In genomic region chr9:68793605-68794343, GRCh38 we compare ENCODE assay signal across 10 cellular contexts.
DNase-seq lines count a peak whose midpoint lies in the region; ATAC-seq, FAIRE-seq and TF ChIP-seq lines count a peak whose summit lies in the region.
"Had no signal": no experiment of that assay in that cellular context is flagged by ENCODE, and none has a peak within 500 bp of the region (broad histone marks: within the 10 kb centered on the region; RNA-seq: fewer than 3 reads in every experiment).

No MANE protein-coding gene starts in this region.

- no peaks in the 10 kb centered on the region for H3K27me3 ChIP-seq in K562 (ENCODE audit: control insufficient read depth in 2 of 2, insufficient read depth in 2 of 2, low read length in 2 of 2)
- no peaks in the 10 kb centered on the region for H3K27me3 ChIP-seq in colonic mucosa

- no peaks in the 10 kb centered on the region for H4K20me1 ChIP-seq in K562 (replicated peaks; ENCODE audit: control insufficient read depth, insufficient read depth, low read length)

- 19% methylated on average over 4 of the region's 6 CpGs for WGBS in K562 (ENCODE audit: insufficient coverage, low coverage, missing lambda C conversion rate)

- H3K4me1 ChIP-seq in K562 (replicated peaks in 1 of 2; ENCODE audit: control insufficient read depth in 2 of 2, insufficient read depth in 2 of 2, low read length in 2 of 2): peaks cover 0 to 21% of the 10 kb centered on the region in 2 experiments; a peak in 3 of 5 replicates
- H3K4me1 ChIP-seq in colonic mucosa: no peaks in the 10 kb centered on the region

- CTCF ChIA-PET in K562 (lab: Yijun Ruan, JAX; ENCODE audit: low intra/inter-chr PET ratio): no interaction called here

- no peaks in the 10 kb centered on the region for H3K9me3 Mint-ChIP-seq in chondrocyte (ENCODE audit: low read depth)

- no TSS peak for BruUV-seq in K562 (replicated peaks; lab: Mats Ljungman, UMichigan)

- no peak overlapping the region for H2AFZ ChIP-seq in K562 (ENCODE audit: low read depth, low read length)

- H3K27me3 Mint-ChIP-seq in chondrocyte (ENCODE audit: low read depth): peaks cover 17% of the 10 kb centered on the region

- peak in 1 of 4 experiments; percentile 38 for DNase-seq in K562 (ENCODE audit: extremely low read depth in 1 of 4, low spot score in 3 of 4)
- no peak for DNase-seq in colonic mucosa
- DNase-seq in chondrocyte (ENCODE audit: low spot score): no peak
- DNase-seq in NCI-H345 treated with DMSO at 0.1 percent for 48 hours (lab: John Stamatoyannopoulos, UW; ENCODE audit: unreplicated experiment): no peak
- DNase-seq in NK-92 (lab: John Stamatoyannopoulos, UW; ENCODE audit: unreplicated experiment): no peak
- DNase-seq: DND-41, NCI-H146 had no signal

- H3K4me2 ChIP-seq in K562 (ENCODE audit: insufficient read depth, low read length): no peak overlapping the region

- no peaks in the 10 kb centered on the region for H3K36me3 Mint-ChIP-seq in chondrocyte (ENCODE audit: low read depth)

- TF ChIP-seq POLR2A in K562 (conservative IDR thresholded peaks at IDR 0.05): no peak

- no peak overlapping the region for H3K4me3 Mint-ChIP-seq in chondrocyte (ENCODE audit: unreplicated experiment)

- TF ChIP-seq EP300 in K562 (IDR thresholded peaks at IDR 0.05; ENCODE audit: low read length): no peak

- intact Hi-C loops in K562 (cut with micrococcal nuclease): no loop called here
- intact Hi-C loops in colonic mucosa (cut with DNase I): no loop called here

- in situ Hi-C loops in K562 (cut with MboI): no loop called here

- H3K36me3 ChIP-seq in K562 (ENCODE audit: control insufficient read depth, insufficient read depth, low read length) (no peaks in the 10 kb centered on the region), colonic mucosa (no peaks in the 10 kb centered on the region)

- no peak for TF ChIP-seq RAD21 in K562 (CRISPR knock-in tag; conservative IDR thresholded peaks at IDR 0.05 in 1 of 2, IDR thresholded peaks at IDR 0.05 in 1 of 2)

- POLR2A ChIA-PET in K562 (lab: Yijun Ruan, JAX): interaction anchor here (0.5 kb wide), 1 partner anchor 33 kb away, joined by 3 read pairs; no protein-coding TSS in a partner anchor

- TF ChIP-seq CTCF in K562 (IDR thresholded peaks at IDR 0.05 in 2 of 3, conservative IDR thresholded peaks at IDR 0.05 in 1 of 3; ENCODE audit: insufficient read depth in 2 of 3, low read depth in 1 of 3, low read length in 3 of 3) (no peak), colonic mucosa (IDR thresholded peaks at IDR 0.05) (no peak), chondrocyte (IDR thresholded peaks at IDR 0.05) (no peak)

- H3K9me3 ChIP-seq in K562 (replicated peaks; ENCODE audit: control insufficient read depth, insufficient read depth, low read depth, low read length) (no peaks in the 10 kb centered on the region), colonic mucosa (no peaks in the 10 kb centered on the region)

- H3K9ac ChIP-seq in K562 (ENCODE audit: insufficient read depth in 1 of 2, low read depth in 2 of 2, low read length in 2 of 2) (no peak overlapping the region), colonic mucosa (ENCODE audit: low read depth in 2 of 2, low read length in 2 of 2) (no peak overlapping the region)

- no peaks in the 10 kb centered on the region for H3K4me1 Mint-ChIP-seq in chondrocyte (ENCODE audit: low read depth)

- ATAC-seq in GM18508 (IDR thresholded peaks at IDR 0.05; ENCODE audit: insufficient read depth, unreplicated experiment) (peak; percentile 54), GM21447 (IDR thresholded peaks at IDR 0.05; ENCODE audit: unreplicated experiment) (peak; percentile 82), HG03139 (IDR thresholded peaks at IDR 0.05; ENCODE audit: unreplicated experiment) (peak; percentile 84), K562 (peak; percentile 81)

- H3K27ac Mint-ChIP-seq in chondrocyte (ENCODE audit: unreplicated experiment): no peak overlapping the region

- H3K27ac ChIP-seq in K562 (ENCODE audit: extremely low read depth, low read depth, low read length) (no peak overlapping the region), colonic mucosa (no peak overlapping the region)

- no peaks in the 10 kb centered on the region for H3K9me1 ChIP-seq in K562 (ENCODE audit: control insufficient read depth, insufficient read depth, low read length)

- FAIRE-seq in K562 (lab: Jason Lieb, UNC): peak; percentile 40

- peaks cover 6% of the 10 kb centered on the region; the same call in 2 of the 3 replicates for H3K79me2 ChIP-seq in K562 (ENCODE audit: control insufficient read depth, insufficient read depth, low read length)

- H3K4me3 ChIP-seq in K562: no peak overlapping the region
- no peak overlapping the region for H3K4me3 ChIP-seq in colonic mucosa

TF ChIP-seq in K562, 482 proteins besides CTCF, POLR2A, EP300 and RAD21 (continues in another document):
- peak; percentile 56; the same call in 1 of the 2 replicates for TF ChIP-seq TCF3 (CRISPR knock-in tag; IDR thresholded peaks at IDR 0.05)
- peak; percentile 51; the same call in 1 of the 2 replicates for TF ChIP-seq TEAD4 (IDR thresholded peaks at IDR 0.05; ENCODE audit: low read length)
- no peak for TF ChIP-seq TEAD4 (CRISPR knock-in tag; IDR thresholded peaks at IDR 0.05; ENCODE audit: borderline replicate concordance)
- 0 out of 2 replicates have a peak, but pooled peaks have one; percentile 28 for TF ChIP-seq CTBP1 (IDR thresholded peaks at IDR 0.05; ENCODE audit: borderline replicate concordance)
- TF ChIP-seq SNAPC5 (CRISPR knock-in tag; IDR thresholded peaks at IDR 0.05): no peak
- peak; percentile 6; the same call in 1 of the 2 replicates for TF ChIP-seq KLF16 (IDR thresholded peaks at IDR 0.05)
- TF ChIP-seq MED1 (CRISPR knock-in tag; IDR thresholded peaks at IDR 0.05; ENCODE audit: borderline replicate concordance): no peak
- TF ChIP-seq HNRNPH1 (optimal IDR thresholded peaks at IDR 0.05; ENCODE audit: low read depth, low read length): no peak
- peak; percentile 21 for TF ChIP-seq MEIS2 (IDR thresholded peaks at IDR 0.05; ENCODE audit: partially characterized antibody)
- no peak for TF ChIP-seq KLF1 (tag; IDR thresholded peaks at IDR 0.05)
- no peak for TF ChIP-seq ZBTB43 (CRISPR knock-in tag; IDR thresholded peaks at IDR 0.05)
- no peak for TF ChIP-seq ZNF239 (CRISPR knock-in tag; IDR thresholded peaks at IDR 0.05)
- TF ChIP-seq, protein P1, sequence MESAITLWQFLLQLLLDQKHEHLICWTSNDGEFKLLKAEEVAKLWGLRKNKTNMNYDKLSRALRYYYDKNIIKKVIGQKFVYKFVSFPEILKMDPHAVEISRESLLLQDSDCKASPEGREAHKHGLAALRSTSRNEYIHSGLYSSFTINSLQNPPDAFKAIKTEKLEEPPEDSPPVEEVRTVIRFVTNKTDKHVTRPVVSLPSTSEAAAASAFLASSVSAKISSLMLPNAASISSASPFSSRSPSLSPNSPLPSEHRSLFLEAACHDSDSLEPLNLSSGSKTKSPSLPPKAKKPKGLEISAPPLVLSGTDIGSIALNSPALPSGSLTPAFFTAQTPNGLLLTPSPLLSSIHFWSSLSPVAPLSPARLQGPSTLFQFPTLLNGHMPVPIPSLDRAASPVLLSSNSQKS (CRISPR knock-in tag; IDR thresholded peaks at IDR 0.05): no peak
- TF ChIP-seq, protein P2, sequence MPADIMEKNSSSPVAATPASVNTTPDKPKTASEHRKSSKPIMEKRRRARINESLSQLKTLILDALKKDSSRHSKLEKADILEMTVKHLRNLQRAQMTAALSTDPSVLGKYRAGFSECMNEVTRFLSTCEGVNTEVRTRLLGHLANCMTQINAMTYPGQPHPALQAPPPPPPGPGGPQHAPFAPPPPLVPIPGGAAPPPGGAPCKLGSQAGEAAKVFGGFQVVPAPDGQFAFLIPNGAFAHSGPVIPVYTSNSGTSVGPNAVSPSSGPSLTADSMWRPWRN (IDR thresholded peaks at IDR 0.05; ENCODE audit: low read depth): no peak
- TF ChIP-seq, protein P3, sequence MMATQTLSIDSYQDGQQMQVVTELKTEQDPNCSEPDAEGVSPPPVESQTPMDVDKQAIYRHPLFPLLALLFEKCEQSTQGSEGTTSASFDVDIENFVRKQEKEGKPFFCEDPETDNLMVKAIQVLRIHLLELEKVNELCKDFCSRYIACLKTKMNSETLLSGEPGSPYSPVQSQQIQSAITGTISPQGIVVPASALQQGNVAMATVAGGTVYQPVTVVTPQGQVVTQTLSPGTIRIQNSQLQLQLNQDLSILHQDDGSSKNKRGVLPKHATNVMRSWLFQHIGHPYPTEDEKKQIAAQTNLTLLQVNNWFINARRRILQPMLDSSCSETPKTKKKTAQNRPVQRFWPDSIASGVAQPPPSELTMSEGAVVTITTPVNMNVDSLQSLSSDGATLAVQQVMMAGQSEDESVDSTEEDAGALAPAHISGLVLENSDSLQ (IDR thresholded peaks at IDR 0.05): peak; percentile 29; the same call in 1 of the 2 replicates
- TF ChIP-seq IRF9 (tag; IDR thresholded peaks at IDR 0.05): no peak
- TF ChIP-seq SOX6 (IDR thresholded peaks at IDR 0.05): no peak
- no peak for TF ChIP-seq TFAM (CRISPR knock-in tag; conservative IDR thresholded peaks at IDR 0.05)
- TF ChIP-seq CHD2 (IDR thresholded peaks at IDR 0.05; ENCODE audit: low read depth, low read length): no peak
- TF ChIP-seq JUND (IDR thresholded peaks at IDR 0.05; ENCODE audit: borderline replicate concordance, low read depth, low read length): peak; percentile 2; the same call in 1 of the 2 replicates
- no peak for TF ChIP-seq JUND (tag; IDR thresholded peaks at IDR 0.05; ENCODE audit: borderline replicate concordance, low read depth, low read length)
